In the genomic region with DNA sequence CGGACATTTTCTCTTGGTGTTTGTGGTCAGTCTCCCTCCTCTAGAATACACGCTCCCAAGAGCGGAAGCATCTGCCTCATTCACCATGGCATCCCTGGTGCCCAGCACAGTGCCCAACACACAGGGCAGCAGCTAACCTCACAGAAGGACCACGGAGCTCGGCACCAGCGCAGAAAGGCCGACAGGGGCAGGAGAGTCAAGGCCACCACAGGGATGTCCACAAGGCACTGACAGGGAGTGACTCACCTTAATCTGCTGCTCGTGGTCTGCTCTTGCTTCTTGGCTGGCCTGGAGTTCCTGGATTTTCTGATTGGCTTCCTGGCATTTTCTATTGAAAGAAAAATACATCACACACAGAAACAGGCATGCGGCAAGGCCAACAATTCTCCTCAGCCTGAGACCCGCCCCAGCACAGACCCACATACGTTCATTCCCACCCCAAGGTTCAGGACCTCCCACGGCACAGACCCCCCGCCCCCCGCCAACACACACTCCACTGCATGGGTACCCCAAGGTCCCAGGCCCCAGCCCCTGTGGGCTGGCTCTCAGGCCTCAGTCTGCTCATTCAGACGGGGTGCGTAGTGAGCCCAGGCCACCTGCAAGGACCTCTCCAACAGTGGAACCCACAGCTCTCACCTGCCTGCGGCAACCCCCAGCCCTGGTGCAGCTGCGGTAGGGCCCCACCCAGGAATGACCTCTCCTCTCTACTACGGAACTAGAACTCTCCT, we compare ENCODE assay signal across 19 cellular contexts. TPM values are rescaled to one million over a fixed set of nuclear protein-coding genes. Genes with fewer than 3 reads are reported as not detected.
DNase-seq lines count a peak whose midpoint lies in the region; ATAC-seq and TF ChIP-seq lines count a peak whose summit lies in the region.
"Had no signal": no experiment of that assay in that cellular context is flagged by ENCODE, and none has a peak within 500 bp of the region (broad histone marks: within the 10 kb centered on the region; RNA-seq: fewer than 3 reads in every experiment).

No MANE protein-coding gene starts in this region.

- no peak overlapping the region for H3K4me3 Mint-ChIP-seq in stimulated activated naive B cell treated with anti-CD40 and anti-IgM and Interleukin-4, amounts not matched to agents 10 μg/mL and 1 μg/mL and 100 μg/mL, for 72 hours
- H3K4me3 Mint-ChIP-seq in naive thymus-derived CD8-positive, alpha-beta T cell: no peak overlapping the region
- H3K4me3 Mint-ChIP-seq in activated CD8-positive, alpha-beta T cell treated with anti-CD3 and anti-CD28 coated beads for 36 hours: no peak overlapping the region
- H3K4me3 Mint-ChIP-seq: B cell; CD4-positive, CD25-positive, alpha-beta regulatory T cell; GM23338 had no signal

- no peak overlapping the region for H3K18ac ChIP-seq in IMR-90 (ENCODE audit: low read depth, low read length)

- H4K5ac ChIP-seq in IMR-90 (ENCODE audit: low read depth, low read length): no peak overlapping the region

- H3K4me1 Mint-ChIP-seq in stimulated activated naive B cell treated with anti-CD40 and anti-IgM and Interleukin-4, amounts not matched to agents 10 μg/mL and 1 μg/mL and 100 μg/mL, for 72 hours: peaks cover 12 to 16% of the 10 kb centered on the region in 2 donors
- peaks cover 0 to 13% (median 2%) of the 10 kb centered on the region in 4 donors for H3K4me1 Mint-ChIP-seq in naive thymus-derived CD8-positive, alpha-beta T cell
- peaks cover 4% of the 10 kb centered on the region for H3K4me1 Mint-ChIP-seq in activated CD8-positive, alpha-beta T cell treated with anti-CD3 and anti-CD28 coated beads for 36 hours (ENCODE audit: low read depth)
- H3K4me1 Mint-ChIP-seq: B cell, GM23338 had no signal

- H3K9ac ChIP-seq in IMR-90 (ENCODE audit: low read depth, low read length): no peak overlapping the region
- H3K9ac ChIP-seq: SK-N-SH had no signal

- H3K27me3 Mint-ChIP-seq in stimulated activated naive B cell treated with anti-CD40 and anti-IgM and Interleukin-4, amounts not matched to agents 10 μg/mL and 1 μg/mL and 100 μg/mL, for 72 hours: no peaks in the 10 kb centered on the region
- no peaks in the 10 kb centered on the region for H3K27me3 Mint-ChIP-seq in naive thymus-derived CD8-positive, alpha-beta T cell
- no peaks in the 10 kb centered on the region for H3K27me3 Mint-ChIP-seq in activated CD8-positive, alpha-beta T cell treated with anti-CD3 and anti-CD28 coated beads for 36 hours
- H3K27me3 Mint-ChIP-seq: B cell; CD4-positive, CD25-positive, alpha-beta regulatory T cell had no signal

- no TSS peak for BruUV-seq in IMR-90 (replicated peaks; lab: Mats Ljungman, UMichigan)

- no peak overlapping the region for H3K4ac ChIP-seq in IMR-90 (ENCODE audit: low read depth, low read length)

- no peaks in the 10 kb centered on the region for H3K9me3 ChIP-seq in IMR-90 (ENCODE audit: control insufficient read depth, insufficient read depth, low read length)
- H3K9me3 ChIP-seq: Caco-2, SK-N-SH had no signal

- CTCF ChIA-PET in IMR-90 (lab: Yijun Ruan, JAX): no interaction called here
- CTCF ChIA-PET in activated CD8-positive, alpha-beta T cell treated with anti-CD3 and anti-CD28 coated beads for 36 hours (lab: Charles Lee): interaction anchor here (1.0 kb wide), 1 partner anchor 18 kb away, joined by 3 read pairs; no protein-coding TSS in a partner anchor

- TF ChIP-seq RAD21 in IMR-90 (IDR thresholded peaks at IDR 0.05; ENCODE audit: low read length): no peak

- no peaks in the 10 kb centered on the region for H3K4me1 ChIP-seq in IMR-90 (ENCODE audit: control insufficient read depth, insufficient read depth, low read length)
- H3K4me1 ChIP-seq: Caco-2 had no signal

- peaks cover 4% of the 10 kb centered on the region; the same call in 1 of the 2 replicates for H3K9me1 ChIP-seq in IMR-90 (ENCODE audit: insufficient read depth, low read length)

- no peak overlapping the region for H3K4me2 ChIP-seq in IMR-90 (ENCODE audit: low read depth, low read length)
- H3K4me2 ChIP-seq: GM23338, SK-N-SH had no signal

- H3K56ac ChIP-seq in IMR-90 (ENCODE audit: extremely low read depth, insufficient read depth, low read length): no peak overlapping the region

- H2BK15ac ChIP-seq in IMR-90 (ENCODE audit: low read depth, low read length): no peak overlapping the region

- ATAC-seq in IMR-90 (ENCODE audit: low read depth) (no peak), HG03432 (IDR thresholded peaks at IDR 0.05; ENCODE audit: unreplicated experiment) (no peak)
- no peak for ATAC-seq in stimulated activated naive B cell treated with anti-CD40 and anti-IgM and Interleukin-4, amounts not matched to agents 10 μg/mL and 1 μg/mL and 100 μg/mL, for 72 hours (replicated peaks)
- no peak for ATAC-seq in naive thymus-derived CD8-positive, alpha-beta T cell
- no peak for ATAC-seq in activated CD8-positive, alpha-beta T cell treated with anti-CD3 and anti-CD28 coated beads for 36 hours
- ATAC-seq: GM23338 had no signal

- H2BK120ac ChIP-seq in IMR-90 (ENCODE audit: low read depth, low read length): no peak overlapping the region

- POLR2A ChIA-PET in IMR-90 (lab: Charles Lee; ENCODE audit: unreplicated experiment): no interaction called here
- POLR2A ChIA-PET in naive thymus-derived CD8-positive, alpha-beta T cell (lab: Charles Lee): no interaction called here
- POLR2A ChIA-PET in activated CD8-positive, alpha-beta T cell treated with anti-CD3 and anti-CD28 coated beads for 36 hours (lab: Charles Lee): interaction anchor here (0.7 kb wide), 1 partner anchor 55 kb away, joined by 3 read pairs; no protein-coding TSS in a partner anchor

- peaks cover 0 to 9% of the 10 kb centered on the region in 2 experiments; a peak in 1 of 4 replicates for H3K79me1 ChIP-seq in IMR-90 (ENCODE audit: low read depth in 1 of 2, low read length in 2 of 2)

- H3K36me3 ChIP-seq in IMR-90 (ENCODE audit: control insufficient read depth, insufficient read depth, low read length): peaks cover 62% of the 10 kb centered on the region

- H3K4me3 ChIP-seq in IMR-90 (ENCODE audit: insufficient read depth, low read depth, low read length): no peak overlapping the region
- no peak overlapping the region for H3K4me3 ChIP-seq in choroid plexus epithelial cell (ENCODE audit: low read depth, low read length)
- H3K4me3 ChIP-seq: GM23338 had no signal

- dilution Hi-C loops in IMR-90 (cut with HindIII; ENCODE audit: low sequenced_read_pairs, unreplicated experiment): no loop called here

- in situ Hi-C loops in IMR-90 (cut with MboI; ENCODE audit: low sequenced_read_pairs): loop anchor here (10.0 kb wide), 1 partner anchor 563 kb away; no protein-coding TSS in a partner anchor

- no peak overlapping the region for H2BK20ac ChIP-seq in IMR-90 (ENCODE audit: low read depth, low read length)

- peak overlapping the region; percentile 43 for H2AFZ ChIP-seq in IMR-90 (replicated peaks; ENCODE audit: low read length, poor library complexity)
- H2AFZ ChIP-seq: GM23338 had no signal

- intact Hi-C loops in IMR-90 (cut with micrococcal nuclease): no loop called here
- intact Hi-C loops in activated CD8-positive, alpha-beta T cell treated with anti-CD3 and anti-CD28 coated beads for 36 hours (cut with micrococcal nuclease): no loop called here

- H3K9me3 Mint-ChIP-seq in stimulated activated naive B cell treated with anti-CD40 and anti-IgM and Interleukin-4, amounts not matched to agents 10 μg/mL and 1 μg/mL and 100 μg/mL, for 72 hours: no peaks in the 10 kb centered on the region
- H3K9me3 Mint-ChIP-seq in naive thymus-derived CD8-positive, alpha-beta T cell: no peaks in the 10 kb centered on the region
- H3K9me3 Mint-ChIP-seq in activated CD8-positive, alpha-beta T cell treated with anti-CD3 and anti-CD28 coated beads for 36 hours: no peaks in the 10 kb centered on the region
- H3K9me3 Mint-ChIP-seq: GM23338 had no signal

- peak overlapping the region; percentile 25 for H3K27ac Mint-ChIP-seq in stimulated activated naive B cell treated with anti-CD40 and anti-IgM and Interleukin-4, amounts not matched to agents 10 μg/mL and 1 μg/mL and 100 μg/mL, for 72 hours
- no peak overlapping the region for H3K27ac Mint-ChIP-seq in naive thymus-derived CD8-positive, alpha-beta T cell
- H3K27ac Mint-ChIP-seq in activated CD8-positive, alpha-beta T cell treated with anti-CD3 and anti-CD28 coated beads for 36 hours: no peak overlapping the region
- H3K27ac Mint-ChIP-seq: B cell; CD4-positive, CD25-positive, alpha-beta regulatory T cell; GM23338 had no signal

- no peak overlapping the region for H3K27ac ChIP-seq in IMR-90 (ENCODE audit: insufficient read depth, low read length)

- H4K91ac ChIP-seq in IMR-90 (ENCODE audit: insufficient read depth, low read depth, low read length): no peak overlapping the region

- no peak overlapping the region for H3K23ac ChIP-seq in IMR-90 (ENCODE audit: low read depth, low read length)

- TF ChIP-seq CTCF in IMR-90 (conservative IDR thresholded peaks at IDR 0.05; ENCODE audit: low read depth, low read length) (no peak), choroid plexus epithelial cell (conservative IDR thresholded peaks at IDR 0.05; ENCODE audit: low read depth, low read length) (no peak)
- no peak for TF ChIP-seq CTCF in activated CD8-positive, alpha-beta T cell treated with anti-CD3 and anti-CD28 coated beads for 36 hours (IDR thresholded peaks at IDR 0.05)

- peaks cover 3% of the 10 kb centered on the region for H4K20me1 ChIP-seq in IMR-90 (ENCODE audit: insufficient read depth, low read length)

- no peak overlapping the region for H3K14ac ChIP-seq in IMR-90 (replicated peaks; ENCODE audit: low read depth, low read length)

- H2AK5ac ChIP-seq in IMR-90 (ENCODE audit: low read depth, low read length): no peak overlapping the region

- H4K8ac ChIP-seq in IMR-90 (ENCODE audit: low read depth in 2 of 2, low read length in 2 of 2): no peak overlapping the region

- peaks cover 81 to 89% of the 10 kb centered on the region in 2 donors for H3K36me3 Mint-ChIP-seq in stimulated activated naive B cell treated with anti-CD40 and anti-IgM and Interleukin-4, amounts not matched to agents 10 μg/mL and 1 μg/mL and 100 μg/mL, for 72 hours
- H3K36me3 Mint-ChIP-seq in naive thymus-derived CD8-positive, alpha-beta T cell: peaks cover 0 to 63% (median 33%) of the 10 kb centered on the region in 3 donors
- peaks cover 20% of the 10 kb centered on the region for H3K36me3 Mint-ChIP-seq in activated CD8-positive, alpha-beta T cell treated with anti-CD3 and anti-CD28 coated beads for 36 hours (ENCODE audit: low read depth)

- 98% methylated on average over 7 of the region's 19 CpGs; no CpG with 5 or more reads in 1 of the 2 experiments for WGBS in IMR-90 (ENCODE audit: extremely low coverage in 2 of 2, insufficient read length in 1 of 2), 2 experiments

- H2AK9ac ChIP-seq in IMR-90 (replicated peaks; ENCODE audit: low read depth, low read length, poor library complexity): no peak overlapping the region

- no peak overlapping the region for H2BK5ac ChIP-seq in IMR-90 (ENCODE audit: low read depth, low read length, poor library complexity, severe bottlenecking)

- peak; percentile 16 for DNase-seq in EH (ENCODE audit: low read depth)
- peak; percentile 9 for DNase-seq in IMR-90
- DNase-seq in choroid plexus epithelial cell (ENCODE audit: low read depth): peak; percentile 19
- DNase-seq in stimulated activated naive B cell treated with anti-CD40 and anti-IgM and Interleukin-4, amounts not matched to agents 10 μg/mL and 1 μg/mL and 100 μg/mL, for 72 hours: no peak
- DNase-seq in naive thymus-derived CD8-positive, alpha-beta T cell: no peak
- no peak for DNase-seq in activated CD8-positive, alpha-beta T cell treated with anti-CD3 and anti-CD28 coated beads for 36 hours
- DNase-seq: Caco-2; CD4-positive, CD25-positive, alpha-beta regulatory T cell; EL; KBM-7; NCI-H1105 treated with DMSO at 0.1 percent for 48 hours; NCI-H1694 treated with DMSO at 0.1 percent for 48 hours; NCI-H510A; NCI-H774; SHP77 treated with DMSO at 0.1 percent for 48 hours; SK-N-SH had no signal

- no peak for TF ChIP-seq POLR2A in IMR-90 (IDR thresholded peaks at IDR 0.05; ENCODE audit: low read depth, low read length)

- no peaks in the 10 kb centered on the region for H3K27me3 ChIP-seq in IMR-90 (ENCODE audit: control insufficient read depth, insufficient read depth, low read length)

RNA-seq across cellular contexts. Expression of gene MAD1L1, which starts 14.9 kb away (rescaled TPM):
- total RNA-seq in IMR-90 (2012; rRNA removed): 40.9 and 41.7 TPM in 2 replicates
- polyA plus RNA-seq in IMR-90 (2012; rRNA removed): 29.0 and 31.5 TPM in 2 replicates
- 27.7 and 28.1 TPM in 2 replicates for polyA plus RNA-seq in IMR-90 (2012; cell fraction: cytosol; rRNA removed)
- polyA plus RNA-seq in IMR-90 (2012; cell fraction: nucleus; rRNA removed; ENCODE audit: low replicate concordance): 13.2 and 34.4 TPM in 2 replicates
- total RNA-seq in naive thymus-derived CD8-positive, alpha-beta T cell: 10 to 100 TPM; 84.5 to 95.9 TPM
- polyA plus RNA-seq in naive thymus-derived CD8-positive, alpha-beta T cell: 100 to 1,000 TPM; 146 to 243 (median 190) TPM
- 10 to 100 TPM; 40.0 to 44.7 TPM for total RNA-seq in activated CD8-positive, alpha-beta T cell treated with anti-CD3 and anti-CD28 coated beads for 36 hours

RNA-seq across cellular contexts. Expression of gene MRM2, which starts 24.1 kb away (rescaled TPM):
- total RNA-seq in IMR-90 (2012; rRNA removed): 23.1 and 23.8 TPM in 2 replicates
- polyA plus RNA-seq in IMR-90 (2012; rRNA removed): 16.9 and 19.1 TPM in 2 replicates
- polyA plus RNA-seq in IMR-90 (2012; cell fraction: cytosol; rRNA removed): 11.2 and 11.8 TPM in 2 replicates
- polyA plus RNA-seq in IMR-90 (2012; cell fraction: nucleus; rRNA removed; ENCODE audit: low replicate concordance): 6.1 and 6.2 TPM in 2 replicates
- 10 to 100 TPM; 16.3 to 18.2 TPM for total RNA-seq in naive thymus-derived CD8-positive, alpha-beta T cell
- 10 to 100 TPM; 31.8 to 53.0 (median 42.5) TPM for polyA plus RNA-seq in naive thymus-derived CD8-positive, alpha-beta T cell
- total RNA-seq in activated CD8-positive, alpha-beta T cell treated with anti-CD3 and anti-CD28 coated beads for 36 hours: 10 to 100 TPM; 30.3 to 31.9 TPM

RNA-seq across cellular contexts. Expression of gene NUDT1, which starts 24.1 kb away (rescaled TPM):
- 36.1 and 49.1 TPM in 2 replicates for total RNA-seq in IMR-90 (2012; rRNA removed)
- 33.4 and 37.2 TPM in 2 replicates for polyA plus RNA-seq in IMR-90 (2012; rRNA removed)
- 52.3 and 59.0 TPM in 2 replicates for polyA plus RNA-seq in IMR-90 (2012; cell fraction: cytosol; rRNA removed)
- polyA plus RNA-seq in IMR-90 (2012; cell fraction: nucleus; rRNA removed; ENCODE audit: low replicate concordance): 19.0 and 25.0 TPM in 2 replicates
- 10 to 100 TPM; 17.1 to 18.5 TPM for total RNA-seq in naive thymus-derived CD8-positive, alpha-beta T cell
- 10 to 100 TPM; 52.0 to 62.3 (median 53.7) TPM for polyA plus RNA-seq in naive thymus-derived CD8-positive, alpha-beta T cell
- 10 to 100 TPM; 90.2 to 93.9 TPM for total RNA-seq in activated CD8-positive, alpha-beta T cell treated with anti-CD3 and anti-CD28 coated beads for 36 hours

Comparison
In these comparisons a context has a peak if more than half of its experiments do, and no peak if none do; other contexts are left out.
1. DNase-seq: peak in EH (single experiment), IMR-90 (single experiment) and choroid plexus epithelial cell (single experiment); none in stimulated activated naive B cell treated with anti-CD40 and anti-IgM and Interleukin-4, amounts not matched to agents 10 μg/mL and 1 μg/mL and 100 μg/mL, for 72 hours (single experiment), naive thymus-derived CD8-positive, alpha-beta T cell (0 of 10) and activated CD8-positive, alpha-beta T cell treated with anti-CD3 and anti-CD28 coated beads for 36 hours (single experiment).